1 cellular context compared by ENCODE assay signal in the genomic region with DNA sequence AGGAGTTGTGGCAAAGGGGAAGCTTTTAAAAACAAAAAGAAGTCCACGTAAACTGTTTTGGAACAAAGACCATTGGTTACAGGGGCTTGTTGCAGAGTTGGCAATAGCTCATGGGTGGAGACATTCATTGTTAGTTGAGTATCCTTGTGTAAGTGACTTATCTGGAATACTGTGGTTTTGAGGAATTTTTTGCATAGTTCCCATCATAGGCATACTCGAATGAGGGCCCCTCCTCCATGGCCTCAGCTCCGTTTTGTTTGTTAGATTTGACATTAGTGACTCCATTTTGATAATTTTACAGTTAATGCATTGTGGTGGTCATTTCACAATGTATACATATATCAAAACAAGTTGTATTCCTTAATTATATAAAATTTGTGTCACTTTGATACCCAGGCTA.
TF ChIP-seq lines count a peak whose summit lies in the region.

No MANE protein-coding gene starts in this region.

TF ChIP-seq in IMR-90, 13 proteins besides CTCF, POLR2A, EP300 and RAD21:
- TF ChIP-seq SMC3 (IDR thresholded peaks at IDR 0.05; ENCODE audit: low read depth, low read length) (no peak), CEBPB (IDR thresholded peaks at IDR 0.05; ENCODE audit: low read depth, low read length) (peak; percentile 27; the same call in 1 of the 2 replicates), CHD1 (IDR thresholded peaks at IDR 0.05; ENCODE audit: low read depth, low read length) (no peak), BHLHE40 (IDR thresholded peaks at IDR 0.05; ENCODE audit: low read depth, low read length) (0 out of 2 replicates have a peak, but pooled peaks have one; percentile 12), NFE2L2 (IDR thresholded peaks at IDR 0.05; ENCODE audit: low read depth, low read length) (no peak)
